ENCODE assay signal across 30 cellular contexts in the genomic region with DNA sequence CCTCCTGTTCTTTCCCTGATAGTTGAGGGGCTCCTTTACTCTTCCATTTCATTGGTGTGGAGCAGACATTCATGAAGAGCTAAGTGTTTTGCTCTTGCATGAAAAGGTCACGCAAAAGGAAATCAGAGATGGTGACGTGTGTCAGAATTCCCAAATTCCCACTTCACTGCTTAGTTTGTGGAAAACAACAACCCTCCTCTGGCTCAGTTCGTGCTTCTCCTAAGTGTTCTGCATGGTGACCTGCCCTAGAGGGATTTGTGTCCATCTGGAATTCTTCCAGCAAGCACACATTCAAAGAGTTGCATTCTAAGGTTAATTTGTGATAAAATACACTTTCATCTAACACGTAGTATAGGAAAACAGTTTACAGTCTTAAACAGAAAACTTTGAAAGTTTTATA.
"Had no signal": no experiment of that assay in that cellular context is flagged by ENCODE, and none has a peak within 500 bp of the region (broad histone marks: within the 10 kb centered on the region; RNA-seq: fewer than 3 reads in every experiment).

No MANE protein-coding gene starts in this region.

- H3K4me3 Mint-ChIP-seq: activated B cell treated with CpG ODN at 0.5 μM for 24 hours; activated CD4-positive, alpha-beta memory T cell treated with anti-CD3 and anti-CD28 coated beads for 36 hours; activated CD8-positive, alpha-beta memory T cell treated with anti-CD3 and anti-CD28 coated beads, Interleukin-2, amount 10 ng/mL, durations not matched to agents 7 days and 5 days; activated naive CD4-positive, alpha-beta T cell treated with anti-CD3 and anti-CD28 coated beads, Interleukin-2, amount 10 ng/mL, durations not matched to agents 7 days and 5 days; activated naive CD8-positive, alpha-beta T cell; activated naive CD8-positive, alpha-beta T cell treated with anti-CD3 and anti-CD28 coated beads, Interleukin-2, amount 50 U/mL, for 24 hours; brain; T-helper 1 cell treated with Interleukin-12 subunit alpha and Interleukin-12 subunit beta and Interleukin-4 antibody, amounts not matched to agents 30 μg/mL and 1 μg/mL, for 36 hours had no signal

- H3K9ac ChIP-seq: KMS-11 had no signal

- H3K4me1 Mint-ChIP-seq: activated naive CD4-positive, alpha-beta T cell treated with anti-CD3 and anti-CD28 coated beads, Interleukin-2, amount 10 ng/mL, durations not matched to agents 7 days and 5 days; brain had no signal

- H3K36me3 Mint-ChIP-seq: activated CD4-positive, alpha-beta memory T cell treated with anti-CD3 and anti-CD28 coated beads for 36 hours; activated naive CD4-positive, alpha-beta T cell treated with anti-CD3 and anti-CD28 coated beads, Interleukin-2, amount 10 ng/mL, durations not matched to agents 7 days and 5 days; brain had no signal

- H3K9me3 Mint-ChIP-seq: activated CD4-positive, alpha-beta memory T cell treated with anti-CD3 and anti-CD28 coated beads for 36 hours; brain had no signal

- H3K36me3 ChIP-seq: Peyer's patch had no signal

- H3K27ac Mint-ChIP-seq: activated B cell treated with CpG ODN at 0.5 μM for 24 hours; activated CD4-positive, alpha-beta memory T cell treated with anti-CD3 and anti-CD28 coated beads for 36 hours; activated CD8-positive, alpha-beta memory T cell treated with anti-CD3 and anti-CD28 coated beads, Interleukin-2, amount 10 ng/mL, durations not matched to agents 7 days and 5 days; activated naive CD4-positive, alpha-beta T cell treated with anti-CD3 and anti-CD28 coated beads, Interleukin-2, amount 10 ng/mL, durations not matched to agents 7 days and 5 days; activated naive CD8-positive, alpha-beta T cell; activated naive CD8-positive, alpha-beta T cell treated with anti-CD3 and anti-CD28 coated beads, Interleukin-2, amount 50 U/mL, for 24 hours; brain; T-helper 1 cell treated with Interleukin-12 subunit alpha and Interleukin-12 subunit beta and Interleukin-4 antibody, amounts not matched to agents 30 μg/mL and 1 μg/mL, for 36 hours had no signal

- DNase-seq: activated B cell treated with CpG ODN at 0.5 μM for 24 hours; activated CD4-positive, alpha-beta memory T cell treated with anti-CD3 and anti-CD28 coated beads for 36 hours; activated CD4-positive, alpha-beta T cell treated with anti-CD3 and anti-CD28 coated beads for 4 hours; activated CD4-positive, alpha-beta T cell treated with anti-CD3 and anti-CD28 coated beads, Interleukin-2, amount 50 U/mL, for 1 hour; activated CD4-positive, CD25-positive, alpha-beta regulatory T cell treated with anti-CD3 and anti-CD28 coated beads, Interleukin-2, amount 50 U/mL, for 72 hours; activated CD8-positive, alpha-beta memory T cell treated with anti-CD3 and anti-CD28 coated beads for 24 hours; activated CD8-positive, alpha-beta memory T cell treated with anti-CD3 and anti-CD28 coated beads, Interleukin-2, amount 10 ng/mL, durations not matched to agents 7 days and 5 days; activated CD8-positive, alpha-beta memory T cell treated with anti-CD3 and anti-CD28 coated beads, Interleukin-2, amount 50 U/mL, for 48 hours; activated effector memory CD4-positive, alpha-beta T cell treated with Interleukin-2 at 50 U/mL for 16 hours; activated naive CD4-positive, alpha-beta T cell treated with anti-CD3 and anti-CD28 coated beads, Interleukin-2, amount 10 ng/mL, durations not matched to agents 7 days and 5 days; activated naive CD8-positive, alpha-beta T cell treated with anti-CD3 and anti-CD28 coated beads, Interleukin-2, amount 50 U/mL, for 24 hours; activated T-cell treated with anti-CD3 and anti-CD28 coated beads, Interleukin-2, amount 50 U/mL, for 48 hours; anterior cingulate cortex; MM.1S; MV-4-11; NCI-H1092; NCI-H1436 treated with DMSO at 0.1 percent for 48 hours; NCI-H1694 treated with DMSO at 0.1 percent for 48 hours; NCI-H2029; NCI-H345; NCI-H524 treated with DMSO at 0.1 percent for 48 hours; Peyer's patch; RPMI8226; T-helper 9 cell had no signal

- H3K27me3 Mint-ChIP-seq: activated B cell treated with CpG ODN at 0.5 μM for 24 hours; activated CD4-positive, alpha-beta memory T cell treated with anti-CD3 and anti-CD28 coated beads for 36 hours; activated CD8-positive, alpha-beta memory T cell treated with anti-CD3 and anti-CD28 coated beads, Interleukin-2, amount 10 ng/mL, durations not matched to agents 7 days and 5 days; activated naive CD4-positive, alpha-beta T cell treated with anti-CD3 and anti-CD28 coated beads, Interleukin-2, amount 10 ng/mL, durations not matched to agents 7 days and 5 days; activated naive CD8-positive, alpha-beta T cell; activated naive CD8-positive, alpha-beta T cell treated with anti-CD3 and anti-CD28 coated beads, Interleukin-2, amount 50 U/mL, for 24 hours; brain had no signal

- H3K27ac ChIP-seq: KMS-11, Peyer's patch, SK-N-MC, VCaP had no signal

- H3K4me3 ChIP-seq: Peyer's patch, SK-N-MC had no signal

- ATAC-seq: activated CD8-positive, alpha-beta memory T cell treated with anti-CD3 and anti-CD28 coated beads, Interleukin-2, amount 10 ng/mL, durations not matched to agents 7 days and 5 days; activated naive CD8-positive, alpha-beta T cell treated with anti-CD3 and anti-CD28 coated beads, Interleukin-2, amount 50 U/mL, for 24 hours had no signal

- H3K4me1 ChIP-seq: Peyer's patch had no signal

- H3K4me2 ChIP-seq: KMS-11 had no signal

- H3K9me3 ChIP-seq: Peyer's patch had no signal

- H3K27me3 ChIP-seq: Peyer's patch had no signal
